19 cellular contexts compared by ENCODE assay signal in genomic region chr1:151192047-151192446, GRCh38. TPM values are rescaled to one million over a fixed set of nuclear protein-coding genes. Genes with fewer than 3 reads are reported as not detected.
A peak's percentile ranks its signal among the peaks of the same experiment; 100 is the strongest.
DNase-seq lines count a peak whose midpoint lies in the region; ATAC-seq, FAIRE-seq and TF ChIP-seq lines count a peak whose summit lies in the region.
"Had no signal": no experiment of that assay in that cellular context is flagged by ENCODE, and none has a peak within 500 bp of the region (broad histone marks: within the 10 kb centered on the region; RNA-seq: fewer than 3 reads in every experiment).

No MANE protein-coding gene starts in this region.

- no peak for TF ChIP-seq CTCF in K562 (IDR thresholded peaks at IDR 0.05 in 2 of 3, conservative IDR thresholded peaks at IDR 0.05 in 1 of 3; ENCODE audit: insufficient read depth in 2 of 3, low read depth in 1 of 3, low read length in 3 of 3)
- TF ChIP-seq CTCF in nephron (IDR thresholded peaks at IDR 0.05; ENCODE audit: unreplicated experiment in 3 of 3): no peak

- no peak overlapping the region for H3K27ac ChIP-seq in K562 (ENCODE audit: extremely low read depth, low read depth, low read length)
- H3K27ac ChIP-seq: BLaER1 had no signal

- H2AFZ ChIP-seq in K562 (ENCODE audit: low read depth, low read length): no peak overlapping the region

- H3K27ac Mint-ChIP-seq in activated naive CD4-positive, alpha-beta T cell treated with anti-CD3 and anti-CD28 coated beads, Interleukin-2, amount 50 U/mL, for 24 hours: peak overlapping the region; percentile 8
- H3K27ac Mint-ChIP-seq in nephron: no peak overlapping the region
- H3K27ac Mint-ChIP-seq: CD8-positive, alpha-beta memory T cell; HFFc6 had no signal

- H3K9me1 ChIP-seq in K562 (ENCODE audit: control insufficient read depth, insufficient read depth, low read length): no peaks in the 10 kb centered on the region

- in situ Hi-C loops in K562 (cut with MboI): no loop called here

- H3K27me3 Mint-ChIP-seq in activated naive CD4-positive, alpha-beta T cell treated with anti-CD3 and anti-CD28 coated beads, Interleukin-2, amount 50 U/mL, for 24 hours: no peaks in the 10 kb centered on the region
- H3K27me3 Mint-ChIP-seq in nephron (ENCODE audit: low read depth): peaks cover 7% of the 10 kb centered on the region

- ATAC-seq in K562 (no peak), GM18505 (IDR thresholded peaks at IDR 0.05; ENCODE audit: unreplicated experiment) (no peak), HG02798 (IDR thresholded peaks at IDR 0.05; ENCODE audit: poor library complexity, unreplicated experiment) (no peak)

- H3K36me3 Mint-ChIP-seq in activated naive CD4-positive, alpha-beta T cell treated with anti-CD3 and anti-CD28 coated beads, Interleukin-2, amount 50 U/mL, for 24 hours: peaks cover 2% of the 10 kb centered on the region
- peaks cover 2% of the 10 kb centered on the region for H3K36me3 Mint-ChIP-seq in nephron (ENCODE audit: low read depth)

- POLR2A ChIA-PET in K562 (lab: Yijun Ruan, JAX): interaction anchor here (0.8 kb wide), 1 partner anchor 717 kb away, joined by 3 read pairs; the partner anchor contains the start of gene THEM4

- peaks cover 38% of the 10 kb centered on the region for H3K4me1 Mint-ChIP-seq in activated naive CD4-positive, alpha-beta T cell treated with anti-CD3 and anti-CD28 coated beads, Interleukin-2, amount 50 U/mL, for 24 hours
- H3K4me1 Mint-ChIP-seq in nephron: peaks cover 22% of the 10 kb centered on the region

- no TSS peak for BruUV-seq in K562 (replicated peaks; lab: Mats Ljungman, UMichigan)

- no peak for TF ChIP-seq RAD21 in K562 (CRISPR knock-in tag; conservative IDR thresholded peaks at IDR 0.05 in 1 of 2, IDR thresholded peaks at IDR 0.05 in 1 of 2)

- H3K79me2 ChIP-seq in K562 (ENCODE audit: control insufficient read depth, insufficient read depth, low read length): peaks cover 28% of the 10 kb centered on the region

- H3K9me3 ChIP-seq in K562 (replicated peaks; ENCODE audit: control insufficient read depth, insufficient read depth, low read depth, low read length): no peaks in the 10 kb centered on the region
- H3K9me3 ChIP-seq: BLaER1, Caco-2 had no signal

- 48% methylated on average over 7 of the region's 7 CpGs for WGBS in K562 (ENCODE audit: insufficient coverage, low coverage, missing lambda C conversion rate)

- TF ChIP-seq EP300 in K562 (IDR thresholded peaks at IDR 0.05; ENCODE audit: low read length): no peak

- H3K27me3 ChIP-seq in K562 (ENCODE audit: control insufficient read depth in 2 of 2, insufficient read depth in 2 of 2, low read length in 2 of 2): no peaks in the 10 kb centered on the region
- H3K27me3 ChIP-seq: BLaER1 had no signal

- peaks cover 10 to 13% of the 10 kb centered on the region in 2 experiments; a peak in 4 of 5 replicates for H3K4me1 ChIP-seq in K562 (replicated peaks in 1 of 2; ENCODE audit: control insufficient read depth in 2 of 2, insufficient read depth in 2 of 2, low read length in 2 of 2)

- no peak overlapping the region for H3K4me3 ChIP-seq in K562
- H3K4me3 ChIP-seq: BLaER1 had no signal

- no peak overlapping the region for H3K9ac ChIP-seq in K562 (ENCODE audit: insufficient read depth in 1 of 2, low read depth in 2 of 2, low read length in 2 of 2)
- H3K9ac ChIP-seq: BLaER1 had no signal

- TF ChIP-seq POLR2A in K562 (conservative IDR thresholded peaks at IDR 0.05) (no peak), GM18505 (IDR thresholded peaks at IDR 0.05; ENCODE audit: borderline replicate concordance, extremely low read depth, insufficient read depth, insufficient read length) (no peak)

- peak overlapping the region; percentile 54 for H3K4me3 Mint-ChIP-seq in activated naive CD4-positive, alpha-beta T cell treated with anti-CD3 and anti-CD28 coated beads, Interleukin-2, amount 50 U/mL, for 24 hours
- H3K4me3 Mint-ChIP-seq in nephron: peak overlapping the region in 2 of 3 experiments; percentile 43 to 45
- H3K4me3 Mint-ChIP-seq: HFFc6 had no signal

- H4K20me1 ChIP-seq in K562 (replicated peaks; ENCODE audit: control insufficient read depth, insufficient read depth, low read length): no peaks in the 10 kb centered on the region
- H4K20me1 ChIP-seq: BLaER1 had no signal

- intact Hi-C loops in K562 (cut with micrococcal nuclease): loop anchor here (5.0 to 10.0 kb wide), 2 partner anchors 193 to 545 kb away; no protein-coding TSS in a partner anchor

- no peaks in the 10 kb centered on the region for H3K9me3 Mint-ChIP-seq in activated naive CD4-positive, alpha-beta T cell treated with anti-CD3 and anti-CD28 coated beads, Interleukin-2, amount 50 U/mL, for 24 hours
- no peaks in the 10 kb centered on the region for H3K9me3 Mint-ChIP-seq in nephron
- H3K9me3 Mint-ChIP-seq: CD8-positive, alpha-beta memory T cell; HFFc6; IgD-negative memory B cell had no signal

- CTCF ChIA-PET in K562 (lab: Yijun Ruan, JAX; ENCODE audit: low intra/inter-chr PET ratio): no interaction called here

- DNase-seq in activated naive CD4-positive, alpha-beta T cell (lab: John Stamatoyannopoulos, UW): no peak
- DNase-seq in K562 (ENCODE audit: extremely low read depth in 1 of 4, low spot score in 3 of 4) (no peak), RPMI8226 (no peak)
- DNase-seq: 8988T; AML-193; Caco-2; CD8-positive, alpha-beta memory T cell; DND-41; GDM1; HCEC 1CT; HFFc6 had no signal

- no peaks in the 10 kb centered on the region for H3K36me3 ChIP-seq in K562 (ENCODE audit: control insufficient read depth, insufficient read depth, low read length)

- no peak overlapping the region for H3K4me2 ChIP-seq in K562 (ENCODE audit: insufficient read depth, low read length)
- H3K4me2 ChIP-seq: BLaER1 had no signal

- FAIRE-seq in K562 (lab: Jason Lieb, UNC): no peak
- FAIRE-seq: GM12892, GM19239 had no signal

RNA-seq across cellular contexts. Expression of gene VPS72, which starts 2.0 kb away (rescaled TPM):
- 26.2 and 29.1 TPM in 2 replicates for total RNA-seq in K562 (2011; cell fraction: chromatin; rRNA removed; ENCODE audit: low replicate concordance)
- total RNA-seq in K562 (2011; cell fraction: nucleolus; rRNA removed): 10.8 and 17.2 TPM in 2 replicates
- 15.5 and 20.0 TPM in 2 replicates for total RNA-seq in K562 (2011; cell fraction: nucleoplasm; rRNA removed)
- total RNA-seq in K562 (2014; rRNA removed): 72.2 and 78.4 TPM in 2 replicates
- 58.2 and 64.5 TPM in 2 replicates for total RNA-seq in K562 (2014; rRNA removed; fragmentation: Illumina TruSeq; extraction: Trizol)
- 73.7 and 79.6 TPM in 2 replicates for total RNA-seq in K562 (2015; rRNA removed; fragmentation: Illumina TruSeq; extraction: Trizol)
- 75.7 and 81.6 TPM in 2 replicates for total RNA-seq in K562 (2021)
- polyA plus RNA-seq in K562 (2011; rRNA removed): 80.9 and 113 TPM in 2 replicates
- 76.3 and 89.8 TPM in 2 replicates for polyA plus RNA-seq in K562 (2011; cell fraction: cytosol; rRNA removed)
- polyA plus RNA-seq in K562 (2011; cell fraction: nucleus; rRNA removed): 37.1 and 39.9 TPM in 2 replicates
- polyA plus RNA-seq in K562 (2012): 58.9 and 73.2 TPM in 2 replicates
- 126 and 131 TPM in 2 replicates for polyA plus RNA-seq in K562 (2014; fragmentation: Illumina TruSeq; extraction: Trizol)
- 10 to 100 TPM in 1 of 2 experiments, 1 to 10 TPM in 1; 7.2 to 21.9 TPM for polyA plus RNA-seq in K562 (2014; fragmentation: Nextera tagmentation; extraction: Ambion mirVana)
- 89.0 and 96.0 TPM in 2 replicates for polyA plus RNA-seq in K562 (2014; rRNA removed)
- polyA minus RNA-seq in K562 (2011; rRNA and poly(A)+ RNA removed): 41.7 and 44.6 TPM in 2 replicates
- 24.7 and 25.1 TPM in 2 replicates for polyA minus RNA-seq in K562 (2011; cell fraction: cytosol; rRNA and poly(A)+ RNA removed)
- polyA minus RNA-seq in K562 (2011; cell fraction: nucleus; rRNA and poly(A)+ RNA removed): 4.4 and 13.4 TPM in 2 replicates

RNA-seq across cellular contexts. Expression of gene PIP5K1A, which starts 6.3 kb away (rescaled TPM):
- 161 and 178 TPM in 2 replicates for total RNA-seq in K562 (2011; cell fraction: chromatin; rRNA removed; ENCODE audit: low replicate concordance)
- total RNA-seq in K562 (2011; cell fraction: nucleolus; rRNA removed): 84.5 and 85.7 TPM in 2 replicates
- total RNA-seq in K562 (2011; cell fraction: nucleoplasm; rRNA removed): 104 and 116 TPM in 2 replicates
- total RNA-seq in K562 (2014; rRNA removed): 16.9 and 21.3 TPM in 2 replicates
- 18.8 and 20.6 TPM in 2 replicates for total RNA-seq in K562 (2014; rRNA removed; fragmentation: Illumina TruSeq; extraction: Trizol)
- total RNA-seq in K562 (2015; rRNA removed; fragmentation: Illumina TruSeq; extraction: Trizol): 22.8 and 24.9 TPM in 2 replicates
- total RNA-seq in K562 (2021): 21.9 and 25.8 TPM in 2 replicates
- polyA plus RNA-seq in K562 (2011; rRNA removed): 33.5 and 42.4 TPM in 2 replicates
- 23.8 and 29.9 TPM in 2 replicates for polyA plus RNA-seq in K562 (2011; cell fraction: cytosol; rRNA removed)
- 47.1 and 51.9 TPM in 2 replicates for polyA plus RNA-seq in K562 (2011; cell fraction: nucleus; rRNA removed)
- polyA plus RNA-seq in K562 (2012): 14.8 and 15.0 TPM in 2 replicates
- polyA plus RNA-seq in K562 (2014; fragmentation: Illumina TruSeq; extraction: Trizol): 26.3 and 36.4 TPM in 2 replicates
- polyA plus RNA-seq in K562 (2014; fragmentation: Nextera tagmentation; extraction: Ambion mirVana): 1 to 10 TPM; 1.9 to 4.2 TPM
- polyA plus RNA-seq in K562 (2014; rRNA removed): 17.2 and 22.4 TPM in 2 replicates
- 54.7 and 69.0 TPM in 2 replicates for polyA minus RNA-seq in K562 (2011; rRNA and poly(A)+ RNA removed)
- polyA minus RNA-seq in K562 (2011; cell fraction: cytosol; rRNA and poly(A)+ RNA removed): 15.1 and 19.9 TPM in 2 replicates
- 21.3 and 28.2 TPM in 2 replicates for polyA minus RNA-seq in K562 (2011; cell fraction: nucleus; rRNA and poly(A)+ RNA removed)

RNA-seq across cellular contexts. Expression of gene TMOD4, which starts 16.3 kb away (rescaled TPM):
- 2.0 and 3.8 TPM in 2 replicates for total RNA-seq in K562 (2011; cell fraction: chromatin; rRNA removed; ENCODE audit: low replicate concordance)
- not detected in 2 replicates for total RNA-seq in K562 (2011; cell fraction: nucleolus; rRNA removed)
- total RNA-seq in K562 (2011; cell fraction: nucleoplasm; rRNA removed): 4.3 and 9.5 TPM in 2 replicates
- total RNA-seq in K562 (2014; rRNA removed): 1.0 and 1.5 TPM in 2 replicates
- 0.18 and 1.1 TPM in 2 replicates for total RNA-seq in K562 (2014; rRNA removed; fragmentation: Illumina TruSeq; extraction: Trizol)
- total RNA-seq in K562 (2015; rRNA removed; fragmentation: Illumina TruSeq; extraction: Trizol): 0.22 and 0.57 TPM in 2 replicates
- total RNA-seq in K562 (2021): 0.60 and 1.2 TPM in 2 replicates
- 1.4 and 1.8 TPM in 2 replicates for polyA plus RNA-seq in K562 (2011; rRNA removed)
- 0.72 and 0.88 TPM in 2 replicates for polyA plus RNA-seq in K562 (2011; cell fraction: cytosol; rRNA removed)
- 1.6 and 2.6 TPM in 2 replicates for polyA plus RNA-seq in K562 (2011; cell fraction: nucleus; rRNA removed)
- 1.1 and 1.7 TPM in 2 replicates for polyA plus RNA-seq in K562 (2012)
- polyA plus RNA-seq in K562 (2014; fragmentation: Illumina TruSeq; extraction: Trizol): 0.35 and 1.0 TPM in 2 replicates
- under 1 TPM in 1 of 2 experiments, not detected in 1; 0.57 TPM for polyA plus RNA-seq in K562 (2014; fragmentation: Nextera tagmentation; extraction: Ambion mirVana)
- 0.12 and 1.5 TPM in 2 replicates for polyA plus RNA-seq in K562 (2014; rRNA removed)
- 1.3 TPM in 1 of 2 replicates, not detected in the other for polyA minus RNA-seq in K562 (2011; rRNA and poly(A)+ RNA removed)
- polyA minus RNA-seq in K562 (2011; cell fraction: cytosol; rRNA and poly(A)+ RNA removed): not detected in 2 replicates
- not detected in 2 replicates for polyA minus RNA-seq in K562 (2011; cell fraction: nucleus; rRNA and poly(A)+ RNA removed)

RNA-seq across cellular contexts. Expression of gene SCNM1, which starts 26.1 kb away (rescaled TPM):
- 28.6 and 48.7 TPM in 2 replicates for total RNA-seq in K562 (2011; cell fraction: chromatin; rRNA removed; ENCODE audit: low replicate concordance)
- 26.1 and 32.2 TPM in 2 replicates for total RNA-seq in K562 (2011; cell fraction: nucleolus; rRNA removed)
- 30.7 and 32.9 TPM in 2 replicates for total RNA-seq in K562 (2011; cell fraction: nucleoplasm; rRNA removed)
- total RNA-seq in K562 (2014; rRNA removed) (67.4 and 74.3 TPM in 2 replicates), K562 (2014; rRNA removed; fragmentation: Illumina TruSeq; extraction: Trizol) (54.1 and 63.0 TPM in 2 replicates), K562 (2015; rRNA removed; fragmentation: Illumina TruSeq; extraction: Trizol) (61.7 and 62.3 TPM in 2 replicates), K562 (2021) (50.1 and 50.7 TPM in 2 replicates)
- polyA plus RNA-seq in K562 (2011; rRNA removed) (17.2 and 22.5 TPM in 2 replicates), K562 (2014; fragmentation: Illumina TruSeq; extraction: Trizol) (80.6 and 100 TPM in 2 replicates), K562 (2014; fragmentation: Nextera tagmentation; extraction: Ambion mirVana) (100 to 1,000 TPM; 203 to 204 TPM), K562 (2014; rRNA removed) (37.3 TPM in 2 replicates)
- polyA plus RNA-seq in K562 (2011; cell fraction: cytosol; rRNA removed): 13.9 and 19.0 TPM in 2 replicates
- 40.6 and 40.9 TPM in 2 replicates for polyA plus RNA-seq in K562 (2011; cell fraction: nucleus; rRNA removed)
- 58.0 and 65.9 TPM in 2 replicates for polyA plus RNA-seq in K562 (2012)
- 12.9 and 13.0 TPM in 2 replicates for polyA minus RNA-seq in K562 (2011; rRNA and poly(A)+ RNA removed)
- polyA minus RNA-seq in K562 (2011; cell fraction: cytosol; rRNA and poly(A)+ RNA removed): 13.5 and 14.7 TPM in 2 replicates
- 8.1 and 17.2 TPM in 2 replicates for polyA minus RNA-seq in K562 (2011; cell fraction: nucleus; rRNA and poly(A)+ RNA removed)

RNA-seq across cellular contexts. Expression of gene LYSMD1, which starts 26.3 kb away (rescaled TPM):
- total RNA-seq in K562 (2011; cell fraction: chromatin; rRNA removed; ENCODE audit: low replicate concordance): 14.0 and 14.3 TPM in 2 replicates
- total RNA-seq in K562 (2011; cell fraction: nucleolus; rRNA removed): 7.2 and 7.9 TPM in 2 replicates
- 9.8 and 12.3 TPM in 2 replicates for total RNA-seq in K562 (2011; cell fraction: nucleoplasm; rRNA removed)
- 6.2 and 7.4 TPM in 2 replicates for total RNA-seq in K562 (2014; rRNA removed)
- total RNA-seq in K562 (2014; rRNA removed; fragmentation: Illumina TruSeq; extraction: Trizol): 6.3 and 8.0 TPM in 2 replicates
- total RNA-seq in K562 (2015; rRNA removed; fragmentation: Illumina TruSeq; extraction: Trizol): 6.1 and 6.6 TPM in 2 replicates
- 5.9 and 6.0 TPM in 2 replicates for total RNA-seq in K562 (2021)
- polyA plus RNA-seq in K562 (2011; rRNA removed): 6.0 and 6.2 TPM in 2 replicates
- polyA plus RNA-seq in K562 (2011; cell fraction: cytosol; rRNA removed): 3.2 and 4.6 TPM in 2 replicates
- polyA plus RNA-seq in K562 (2011; cell fraction: nucleus; rRNA removed): 6.8 and 7.9 TPM in 2 replicates
- 4.3 and 7.6 TPM in 2 replicates for polyA plus RNA-seq in K562 (2012)
- 6.5 and 9.4 TPM in 2 replicates for polyA plus RNA-seq in K562 (2014; fragmentation: Illumina TruSeq; extraction: Trizol)
- 1 to 10 TPM; 2.2 to 3.3 TPM for polyA plus RNA-seq in K562 (2014; fragmentation: Nextera tagmentation; extraction: Ambion mirVana)
- 4.7 and 6.2 TPM in 2 replicates for polyA plus RNA-seq in K562 (2014; rRNA removed)
- polyA minus RNA-seq in K562 (2011; rRNA and poly(A)+ RNA removed): 9.3 and 11.3 TPM in 2 replicates
- 2.9 and 4.7 TPM in 2 replicates for polyA minus RNA-seq in K562 (2011; cell fraction: cytosol; rRNA and poly(A)+ RNA removed)
- 2.2 and 4.2 TPM in 2 replicates for polyA minus RNA-seq in K562 (2011; cell fraction: nucleus; rRNA and poly(A)+ RNA removed)
